ENCODE assay signal across 16 cellular contexts in genomic region chr12:271165-271564, GRCh38. TPM values are rescaled to one million over a fixed set of nuclear protein-coding genes. Genes with fewer than 3 reads are reported as not detected.
"Had no signal": no experiment of that assay in that cellular context is flagged by ENCODE, and none has a peak within 500 bp of the region (broad histone marks: within the 10 kb centered on the region; RNA-seq: fewer than 3 reads in every experiment).

No MANE protein-coding gene starts in this region.

- H3K4me3 ChIP-seq: breast epithelium, gastroesophageal sphincter, tibial nerve, vagina had no signal

- H3K36me3 ChIP-seq: breast epithelium, gastroesophageal sphincter, tibial nerve, vagina had no signal

- DNase-seq: activated CD4-positive, alpha-beta T cell treated with anti-CD3 and anti-CD28 coated beads, Interleukin-2, amount 50 U/mL, for 4 hours; activated CD4-positive, CD25-positive, alpha-beta regulatory T cell; activated effector memory CD4-positive, alpha-beta T cell treated with Interleukin-2 at 50 U/mL for 16 hours; activated T-cell treated with anti-CD3 and anti-CD28 coated beads, Interleukin-2, amount 50 U/mL, for 24 hours; kidney; mammary epithelial cell; nephron progenitor cell; stimulated activated CD4-positive, alpha-beta T cell treated with anti-CD3 and anti-CD28 coated beads, Interleukin-15, amount 100 ng/mL, for 24 hours; stimulated activated CD4-positive, alpha-beta T cell treated with anti-CD3 and anti-CD28 coated beads, Interleukin-4, amount 100 ng/mL, for 24 hours had no signal

- H3K27me3 ChIP-seq: tibial nerve, vagina had no signal

- H3K9me3 Mint-ChIP-seq: activated T-cell treated with anti-CD3 and anti-CD28 coated beads, Interleukin-2, amount 50 U/mL, for 24 hours; nephron progenitor cell had no signal

- H3K27ac ChIP-seq: breast epithelium, gastroesophageal sphincter, tibial nerve, vagina had no signal

- H3K4me3 Mint-ChIP-seq: activated T-cell treated with anti-CD3 and anti-CD28 coated beads, Interleukin-2, amount 50 U/mL, for 24 hours; nephron progenitor cell had no signal

- H3K27ac Mint-ChIP-seq: activated T-cell treated with anti-CD3 and anti-CD28 coated beads, Interleukin-2, amount 50 U/mL, for 24 hours; nephron progenitor cell had no signal

- H3K4me1 ChIP-seq: breast epithelium had no signal

- H3K9me3 ChIP-seq: breast epithelium, gastroesophageal sphincter, tibial nerve, vagina had no signal

- H3K36me3 Mint-ChIP-seq: activated naive CD4-positive, alpha-beta T cell treated with anti-CD3 and anti-CD28 coated beads, Interleukin-2, amount 50 U/mL, for 72 hours had no signal

- ATAC-seq: activated naive CD4-positive, alpha-beta T cell treated with anti-CD3 and anti-CD28 coated beads, Interleukin-2, amount 50 U/mL, for 72 hours; gastroesophageal sphincter had no signal

- H3K27me3 Mint-ChIP-seq: activated T-cell treated with anti-CD3 and anti-CD28 coated beads, Interleukin-2, amount 50 U/mL, for 24 hours had no signal

RNA-seq across cellular contexts. Expression of gene SLC6A13, which starts 8.5 kb away (rescaled TPM):
- total RNA-seq: activated naive CD4-positive, alpha-beta T cell treated with anti-CD3 and anti-CD28 coated beads, Interleukin-2, amount 50 U/mL, for 72 hours; gastroesophageal sphincter; vagina had no signal
- polyA plus RNA-seq: mammary epithelial cell had no signal

RNA-seq across cellular contexts. Expression of gene SLC6A12, which starts 57.2 kb away (rescaled TPM):
- total RNA-seq: activated naive CD4-positive, alpha-beta T cell treated with anti-CD3 and anti-CD28 coated beads, Interleukin-2, amount 50 U/mL, for 72 hours; skeletal muscle tissue; T-helper 2 cell treated with Interferon-gamma antibody and Interleukin-4, amounts not matched to agents 100 ng/mL and 5 ng/mL, for 36 hours; vagina had no signal
- polyA plus RNA-seq: mammary epithelial cell had no signal
